Comparison of ENCODE assay signal across 14 cellular contexts in the genomic region with DNA sequence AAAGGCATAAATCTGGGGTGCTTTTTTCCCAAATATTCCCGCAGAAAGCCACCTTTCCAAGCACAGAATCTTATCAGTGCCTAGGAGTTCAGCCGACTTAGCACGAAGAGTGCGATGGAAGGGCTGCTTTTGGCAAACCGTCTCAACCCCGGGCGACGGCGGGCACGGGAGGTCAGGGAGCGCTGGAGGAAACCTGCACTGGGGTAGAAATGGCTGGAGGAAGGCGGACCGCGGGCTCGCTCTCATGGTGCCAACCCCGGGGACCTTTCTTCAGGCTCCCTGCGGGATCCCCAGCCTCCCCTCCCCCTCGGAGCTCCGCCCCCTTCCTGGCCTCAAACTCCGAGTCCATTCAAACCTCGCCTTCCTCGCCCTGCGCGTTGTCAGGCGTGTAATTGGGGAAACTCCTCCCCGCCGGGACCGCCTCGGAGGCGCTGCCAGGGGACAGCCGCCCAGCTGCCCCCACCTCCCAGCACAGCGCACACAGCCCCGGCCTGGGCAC. TPM values are rescaled to one million over a fixed set of nuclear protein-coding genes. Genes with fewer than 3 reads are reported as not detected.
A peak's percentile ranks its signal among the peaks of the same experiment; 100 is the strongest.
DNase-seq lines count a peak whose midpoint lies in the region; ATAC-seq and TF ChIP-seq lines count a peak whose summit lies in the region.
"Had no signal": no experiment of that assay in that cellular context is flagged by ENCODE, and none has a peak within 500 bp of the region (broad histone marks: within the 10 kb centered on the region; RNA-seq: fewer than 3 reads in every experiment).

A gene (plus strand): TSS at position 470 of the 499 bp plus-strand sequence.

- H2BK12ac ChIP-seq in neuronal stem cell (ENCODE audit: low read length) = peak within 1 kb of the TSS; percentile 36

- DNase-seq in DMS153 (lab: John Stamatoyannopoulos, UW) (peak; percentile 4), NCI-H1105 (lab: John Stamatoyannopoulos, UW) (peak; percentile 42), neuronal stem cell (ENCODE audit: low spot score) (peak; percentile 71), stomach (no peak)
- no peak for DNase-seq in stimulated activated CD8-positive, alpha-beta memory T cell treated with anti-CD3 and anti-CD28 coated beads, Interleukin-4, amount 100 ng/mL, for 48 hours
- DNase-seq: Caco-2, Karpas-422, OCI-M1 had no signal

- H3K4me3 ChIP-seq in ectodermal cell (ENCODE audit: insufficient read depth, low read depth, low read length) (peak within 1 kb of the TSS; percentile 54), neuronal stem cell (ENCODE audit: low read length in 2 of 2) (peak within 1 kb of the TSS; percentile 12 to 91), stomach (peak within 1 kb of the TSS in 2 of 4 donors; percentile 17 to 31)
- H3K4me3 ChIP-seq: coronary artery had no signal

- no peak for ATAC-seq in GM18909 (IDR thresholded peaks at IDR 0.05; ENCODE audit: poor library complexity, unreplicated experiment)
- no peak for ATAC-seq in GM21786 (IDR thresholded peaks at IDR 0.05; ENCODE audit: unreplicated experiment)

- WGBS in ectodermal cell, 2 experiments = 1% methylated on average over 33 of the region's 33 CpGs
- WGBS in neuronal stem cell (ENCODE audit: extremely low coverage in 2 of 2, insufficient read length in 2 of 2, insufficient replicate concordance in 1 of 2), 2 donors = no CpG with 5 or more reads among the region's 33 CpGs
- 6 to 10% (median 7%) methylated on average over 12 to 33 of the region's 33 CpGs for WGBS in stomach, 5 donors

- peak within 1 kb of the TSS; percentile 73 for H2AFZ ChIP-seq in neuronal stem cell (ENCODE audit: low read length)

- H3K4me1 ChIP-seq in ectodermal cell (ENCODE audit: control insufficient read depth, insufficient read depth, low read length) (no peaks in the 10 kb centered on the region), neuronal stem cell (ENCODE audit: control insufficient read depth in 2 of 2, insufficient read depth in 1 of 2, low read depth in 1 of 2, low read length in 2 of 2) (peaks cover 0 to 12% of the 10 kb centered on the region in 2 donors), stomach (peaks cover 0 to 17% (median 5%) of the 10 kb centered on the region in 4 donors)
- H3K4me1 ChIP-seq: Caco-2 had no signal

- H3K79me1 ChIP-seq in neuronal stem cell (ENCODE audit: low read depth, low read length) = no peaks in the 10 kb centered on the region

- H2BK5ac ChIP-seq in neuronal stem cell (ENCODE audit: low read length) = peak within 1 kb of the TSS; percentile 31

- intact Hi-C loops in stomach (cut with DNase I; ENCODE audit: low total_unique reads) = no loop called here

- no peak within 1 kb of the TSS for H3K4ac ChIP-seq in neuronal stem cell (ENCODE audit: low read length)

- H3K9ac ChIP-seq in neuronal stem cell (ENCODE audit: low read depth, low read length, poor library complexity) = peak within 1 kb of the TSS; percentile 85

- TF ChIP-seq CTCF in stomach (IDR thresholded peaks at IDR 0.05) = no peak

- H3K23ac ChIP-seq in neuronal stem cell (ENCODE audit: low read depth, low read length, poor library complexity) = no peak within 1 kb of the TSS

- H4K8ac ChIP-seq in neuronal stem cell (ENCODE audit: low read depth, low read length) = peak within 1 kb of the TSS; percentile 90

- no peak within 1 kb of the TSS for H3K27ac ChIP-seq in ectodermal cell (ENCODE audit: insufficient read depth, low read depth, low read length, poor library complexity, severe bottlenecking)
- no peak within 1 kb of the TSS for H3K27ac ChIP-seq in neuronal stem cell (replicated peaks; ENCODE audit: low read length)
- H3K27ac ChIP-seq in stomach = no peak within 1 kb of the TSS
- H3K27ac ChIP-seq: coronary artery had no signal

- H2AK5ac ChIP-seq in neuronal stem cell (ENCODE audit: low read depth, low read length) = no peak within 1 kb of the TSS

- peak within 1 kb of the TSS; percentile 99 for H3K18ac ChIP-seq in neuronal stem cell (ENCODE audit: low read length)

- TF ChIP-seq EP300 in stomach (IDR thresholded peaks at IDR 0.05) = no peak

- H2BK120ac ChIP-seq in neuronal stem cell (ENCODE audit: low read depth, low read length) = no peak within 1 kb of the TSS

- H4K91ac ChIP-seq in neuronal stem cell (ENCODE audit: low read depth, low read length, poor library complexity) = no peak within 1 kb of the TSS

- H3K27me3 ChIP-seq in ectodermal cell (ENCODE audit: control insufficient read depth, insufficient read depth, low read length, poor library complexity, severe bottlenecking) = peaks cover 70% of the 10 kb centered on the region
- H3K27me3 ChIP-seq in neuronal stem cell (ENCODE audit: control insufficient read depth in 3 of 3, insufficient read depth in 3 of 3, low read depth in 1 of 3, low read length in 3 of 3) = peaks cover 0 to 55% (median 7%) of the 10 kb centered on the region in 3 experiments
- peaks cover 0 to 47% (median 13%) of the 10 kb centered on the region in 3 donors for H3K27me3 ChIP-seq in stomach

- H3K14ac ChIP-seq in neuronal stem cell (ENCODE audit: low read length) = peak within 1 kb of the TSS; percentile 82

- H2BK15ac ChIP-seq in neuronal stem cell (ENCODE audit: low read length) = peak within 1 kb of the TSS; percentile 84

- H3K9me3 ChIP-seq in ectodermal cell (ENCODE audit: control insufficient read depth, low read length) (no peaks in the 10 kb centered on the region), neuronal stem cell (replicated peaks in 1 of 2; ENCODE audit: control insufficient read depth in 2 of 2, insufficient read depth in 1 of 2, low read depth in 1 of 2, low read length in 2 of 2) (no peaks in the 10 kb centered on the region), stomach (peaks cover 0 to 7% (median 3%) of the 10 kb centered on the region in 4 donors)
- H3K9me3 ChIP-seq: Caco-2 had no signal

- H3K36me3 ChIP-seq in ectodermal cell (ENCODE audit: control insufficient read depth, insufficient read depth, low read length) (no peaks in the 10 kb centered on the region), neuronal stem cell (replicated peaks in 1 of 2; ENCODE audit: control insufficient read depth in 2 of 2, insufficient read depth in 2 of 2, low read length in 2 of 2) (no peaks in the 10 kb centered on the region), stomach (no peaks in the 10 kb centered on the region)

- H3K4me2 ChIP-seq in neuronal stem cell (ENCODE audit: insufficient read depth, low read length, poor library complexity, severe bottlenecking) = peak within 1 kb of the TSS; percentile 61

- no peak for TF ChIP-seq POLR2A in stomach (IDR thresholded peaks at IDR 0.05)

RNA-seq across cellular contexts. Expression of the gene that starts here (rescaled TPM):
- polyA plus RNA-seq in ectodermal cell (2013, experiment 1 of 4) = 1.7 TPM
- polyA plus RNA-seq in ectodermal cell (2013, experiment 2 of 4) = 2.2 TPM
- polyA plus RNA-seq in ectodermal cell (2013, experiment 3 of 4) = 2.3 TPM
- 1.9 TPM for polyA plus RNA-seq in ectodermal cell (2013, experiment 4 of 4)
- polyA plus RNA-seq in neuronal stem cell (2013, experiment 1 of 2) = 8.1 TPM
- polyA plus RNA-seq in neuronal stem cell (2013, experiment 2 of 2) = 6.9 TPM
- total RNA-seq in stomach = under 1 TPM in 1 of 5 donors, not detected in 4; 0.37 TPM
- polyA plus RNA-seq in stomach = 1 to 10 TPM in 1 of 3 donors, not detected in 2; 1.5 TPM
- total RNA-seq: activated T-helper 1 cell treated with anti-CD3 and anti-CD28 coated beads, Interleukin-12 subunit alpha, Interleukin-12 subunit beta, Interleukin-2, Interleukin-4 antibody, amounts not matched to agents 30 ng/mL and 10 ng/mL and 1 ng/mL, durations not matched to agents 14 hours and 24 hours and 36 hours; Caco-2; subcutaneous adipose tissue had no signal

Comparison
In these comparisons a context has a peak if more than half of its experiments do, and no peak if none do; other contexts are left out.
1. DNase-seq: peak in DMS153 (single experiment), NCI-H1105 (single experiment) and neuronal stem cell (single experiment); none in stimulated activated CD8-positive, alpha-beta memory T cell treated with anti-CD3 and anti-CD28 coated beads, Interleukin-4, amount 100 ng/mL, for 48 hours (single experiment) and stomach (single experiment).